ENCODE assay signal across 19 cellular contexts in the genomic region with DNA sequence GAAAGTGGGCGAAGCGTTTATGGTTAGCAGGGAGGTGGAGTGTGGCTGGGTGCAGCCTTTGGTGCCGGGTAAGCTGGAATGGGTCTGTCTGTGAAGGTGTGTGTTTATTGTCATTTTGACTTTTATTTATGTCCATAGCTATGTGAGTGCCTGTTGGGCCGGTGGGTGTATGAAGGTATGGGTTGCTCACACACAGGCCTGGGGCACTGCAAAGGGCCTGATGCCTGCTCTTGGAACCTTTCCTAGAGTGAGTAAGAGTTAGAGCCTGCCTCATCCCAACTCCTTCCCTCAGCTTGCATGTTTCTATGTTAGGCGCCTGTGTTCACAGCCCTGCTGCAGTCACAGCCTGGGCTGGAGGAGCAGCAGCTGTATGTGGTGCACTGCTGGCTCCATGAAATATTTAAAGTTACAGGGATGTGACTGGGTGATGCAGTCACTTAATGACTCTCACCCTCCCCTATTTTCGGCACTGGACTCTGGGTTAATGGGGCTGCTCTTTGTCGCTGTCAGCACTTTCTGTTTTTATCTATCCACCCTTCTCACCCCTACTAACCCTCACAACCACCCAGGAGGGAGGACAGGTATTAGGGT. TPM values are rescaled to one million over a fixed set of nuclear protein-coding genes. Genes with fewer than 3 reads are reported as not detected.
DNase-seq lines count a peak whose midpoint lies in the region; ATAC-seq, FAIRE-seq and TF ChIP-seq lines count a peak whose summit lies in the region.
"Had no signal": no experiment of that assay in that cellular context is flagged by ENCODE, and none has a peak within 500 bp of the region (broad histone marks: within the 10 kb centered on the region; RNA-seq: fewer than 3 reads in every experiment).

No MANE protein-coding gene starts in this region.

- H3K36me3 Mint-ChIP-seq in GM23338 (ENCODE audit: low read depth) = no peaks in the 10 kb centered on the region
- H3K36me3 Mint-ChIP-seq in effector memory CD8-positive, alpha-beta T cell (ENCODE audit: insufficient read depth) = peaks cover 3% of the 10 kb centered on the region

- FAIRE-seq in small intestine (lab: Jason Lieb, UNC) (no peak), frontal cortex (lab: Jason Lieb, UNC) (no peak)
- FAIRE-seq: endometrium, GM12892 had no signal

- no peak overlapping the region for H3K4me3 ChIP-seq in GM23338
- no peak overlapping the region for H3K4me3 ChIP-seq in small intestine (ENCODE audit: low read depth in 1 of 2, low read length in 2 of 2)

- H3K4me3 Mint-ChIP-seq in GM23338 = no peak overlapping the region; the same call in 2 of the 3 replicates
- H3K4me3 Mint-ChIP-seq in effector memory CD8-positive, alpha-beta T cell = no peak overlapping the region

- peaks cover 31% of the 10 kb centered on the region for H3K4me1 ChIP-seq in GM23338 (ENCODE audit: insufficient read depth)
- no peaks in the 10 kb centered on the region for H3K4me1 ChIP-seq in small intestine (ENCODE audit: control insufficient read depth in 2 of 2, insufficient read depth in 1 of 2, low read depth in 1 of 2, low read length in 1 of 2)

- intact Hi-C loops in left ventricle myocardium superior (cut with micrococcal nuclease) = no loop called here

- no peaks in the 10 kb centered on the region for H4K20me1 ChIP-seq in GM23338 (replicated peaks; ENCODE audit: insufficient read depth)

- H3K9me3 ChIP-seq in small intestine (ENCODE audit: control insufficient read depth, low read depth) = no peaks in the 10 kb centered on the region

- H3K79me2 ChIP-seq in GM23338 (replicated peaks; ENCODE audit: insufficient read depth) = no peaks in the 10 kb centered on the region

- H3F3A ChIP-seq in GM23338 (replicated peaks; ENCODE audit: low read depth) = no peaks in the 10 kb centered on the region

- no peaks in the 10 kb centered on the region for H3K9me3 Mint-ChIP-seq in GM23338
- no peaks in the 10 kb centered on the region for H3K9me3 Mint-ChIP-seq in effector memory CD8-positive, alpha-beta T cell

- H3K9me2 ChIP-seq in GM23338 (ENCODE audit: insufficient read depth) = no peaks in the 10 kb centered on the region

- WGBS in small intestine, 3 donors = 36 to 50% (median 43%) methylated on average over 6 to 7 of the region's 7 CpGs

- no peak; the same call in 2 of the 3 replicates for ATAC-seq in GM23338
- ATAC-seq in left ventricle myocardium superior = peak; percentile 69
- no peak for ATAC-seq in effector memory CD8-positive, alpha-beta T cell (replicated peaks)

- TF ChIP-seq POLR2A in erythroblast (IDR thresholded peaks at IDR 0.05; ENCODE audit: low read length) = no peak

- DNase-seq in GM23338 (ENCODE audit: low spot score) = no peak
- no peak for DNase-seq in left ventricle myocardium superior
- peak; percentile 60 for DNase-seq in renal cortical epithelial cell (ENCODE audit: low read depth)
- no peak for DNase-seq in small intestine
- no peak for DNase-seq in effector memory CD8-positive, alpha-beta T cell
- DNase-seq in frontal cortex (ENCODE audit: low spot score in 2 of 2) = no peak
- DNase-seq in erythroblast (lab: John Stamatoyannopoulos, UW) = no peak
- DNase-seq: activated CD8-positive, alpha-beta memory T cell treated with anti-CD3 and anti-CD28 coated beads for 24 hours; activated gamma-delta T cell treated with Interleukin-2 at 50 U/mL for 16 hours; brain microvascular endothelial cell; DND-41; NCI-H1694 treated with DMSO at 0.1 percent for 48 hours; NCI-H526 treated with DMSO at 0.1 percent for 48 hours; SHP77 treated with DMSO at 0.1 percent for 48 hours had no signal

- peaks cover 80% of the 10 kb centered on the region for H3K27me3 ChIP-seq in GM23338 (ENCODE audit: insufficient read depth)
- peaks cover 0 to 10% of the 10 kb centered on the region in 2 donors for H3K27me3 ChIP-seq in small intestine (ENCODE audit: control insufficient read depth in 2 of 2, insufficient read depth in 2 of 2, low read length in 2 of 2)

- no peak for TF ChIP-seq CTCF in GM23338 (conservative IDR thresholded peaks at IDR 0.05; ENCODE audit: low read depth in 2 of 2)

- peaks cover 49% of the 10 kb centered on the region for H3K27me3 Mint-ChIP-seq in GM23338 (ENCODE audit: insufficient read depth, low read depth, poor library complexity)
- peaks cover 55 to 79% of the 10 kb centered on the region in 2 donors for H3K27me3 Mint-ChIP-seq in effector memory CD8-positive, alpha-beta T cell

- H3K27ac Mint-ChIP-seq in GM23338 = no peak overlapping the region
- H3K27ac Mint-ChIP-seq in effector memory CD8-positive, alpha-beta T cell = no peak overlapping the region

- H2AFZ ChIP-seq in GM23338 = peak overlapping the region; percentile 76

- H3K36me3 ChIP-seq in GM23338 (ENCODE audit: insufficient read depth) (no peaks in the 10 kb centered on the region), small intestine (ENCODE audit: control insufficient read depth in 2 of 2, insufficient read depth in 2 of 2, low read length in 2 of 2) (no peaks in the 10 kb centered on the region)
- H3K36me3 ChIP-seq: brain microvascular endothelial cell had no signal

- H3K4me1 Mint-ChIP-seq in GM23338 = peaks cover 44% of the 10 kb centered on the region
- peaks cover 3 to 7% of the 10 kb centered on the region in 2 donors for H3K4me1 Mint-ChIP-seq in effector memory CD8-positive, alpha-beta T cell (ENCODE audit: low read depth in 2 of 2)

- 0 out of 2 replicates have a peak overlapping the region, but pooled peaks have one; percentile 43 for H3K4me2 ChIP-seq in GM23338

- H3K27ac ChIP-seq in GM23338 (ENCODE audit: low read depth) = no peak overlapping the region
- peak overlapping the region; percentile 16 for H3K27ac ChIP-seq in angular gyrus (ENCODE audit: low read depth, low read length)
- no peak overlapping the region for H3K27ac ChIP-seq in small intestine (ENCODE audit: low read depth in 1 of 2, low read length in 1 of 2)
- H3K27ac ChIP-seq: brain microvascular endothelial cell had no signal

TF ChIP-seq in GM23338, 12 proteins besides CTCF, POLR2A, EP300 and RAD21 (continues in another document):
- TF ChIP-seq, protein P1, sequence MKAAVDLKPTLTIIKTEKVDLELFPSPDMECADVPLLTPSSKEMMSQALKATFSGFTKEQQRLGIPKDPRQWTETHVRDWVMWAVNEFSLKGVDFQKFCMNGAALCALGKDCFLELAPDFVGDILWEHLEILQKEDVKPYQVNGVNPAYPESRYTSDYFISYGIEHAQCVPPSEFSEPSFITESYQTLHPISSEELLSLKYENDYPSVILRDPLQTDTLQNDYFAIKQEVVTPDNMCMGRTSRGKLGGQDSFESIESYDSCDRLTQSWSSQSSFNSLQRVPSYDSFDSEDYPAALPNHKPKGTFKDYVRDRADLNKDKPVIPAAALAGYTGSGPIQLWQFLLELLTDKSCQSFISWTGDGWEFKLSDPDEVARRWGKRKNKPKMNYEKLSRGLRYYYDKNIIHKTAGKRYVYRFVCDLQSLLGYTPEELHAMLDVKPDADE (IDR thresholded peaks at IDR 0.05) = no peak
- TF ChIP-seq NANOG (IDR thresholded peaks at IDR 0.05; ENCODE audit: borderline replicate concordance) (no peak), EZH2 (IDR thresholded peaks at IDR 0.05; ENCODE audit: low read depth, unreplicated experiment) (no peak)

RNA-seq across cellular contexts. Expression of gene PPP1R1A, which starts 2.6 kb away (rescaled TPM):
- 7.6 and 8.4 TPM in 2 replicates for total RNA-seq in GM23338 (2014; rRNA removed; shearing (Covaris generic))
- polyA plus RNA-seq in GM23338 (2016; fragmentation: Nextera tagmentation; extraction: Ambion mirVana) = 26.6 and 26.9 TPM in 2 replicates
- total RNA-seq in left ventricle myocardium superior = 298 TPM
- 4.0 and 28.2 TPM in 2 replicates for total RNA-seq in renal cortical epithelial cell
- polyA plus RNA-seq in small intestine = 1 to 10 TPM; 3.0 to 6.5 (median 5.4) TPM
- total RNA-seq in frontal cortex = 10.6 TPM
- total RNA-seq: lung microvascular endothelial cell had no signal
- polyA plus RNA-seq: BJ had no signal

RNA-seq across cellular contexts. Expression of gene PDE1B, which starts 41.7 kb away (rescaled TPM):
- 0.59 and 2.2 TPM in 2 replicates for total RNA-seq in GM23338 (2014; rRNA removed; shearing (Covaris generic))
- polyA plus RNA-seq in GM23338 (2016; fragmentation: Nextera tagmentation; extraction: Ambion mirVana) (0.28 and 0.52 TPM in 2 replicates), small intestine (1 to 10 TPM in 2 of 3 donors, under 1 TPM in 1; 0.67 to 4.8 (median 3.2) TPM)
- total RNA-seq in left ventricle myocardium superior (2.8 TPM), renal cortical epithelial cell (0.20 TPM in 1 of 2 replicates, not detected in the other), frontal cortex (7.3 TPM)
- total RNA-seq: lung microvascular endothelial cell had no signal

RNA-seq across cellular contexts. Expression of gene LACRT, which starts 43.6 kb away (rescaled TPM):
- not detected in 2 replicates for total RNA-seq in GM23338 (2014; rRNA removed; shearing (Covaris generic))
- not detected in 2 replicates for polyA plus RNA-seq in GM23338 (2016; fragmentation: Nextera tagmentation; extraction: Ambion mirVana)
- total RNA-seq in left ventricle myocardium superior = not detected
- total RNA-seq in renal cortical epithelial cell = not detected in 2 replicates
- not detected for polyA plus RNA-seq in small intestine
- not detected for total RNA-seq in frontal cortex
- total RNA-seq: lung microvascular endothelial cell had no signal
- polyA plus RNA-seq: BJ had no signal

RNA-seq across cellular contexts. Expression of gene DCD, which starts 57.1 kb away (rescaled TPM):
- total RNA-seq in GM23338 (2014; rRNA removed; shearing (Covaris generic)) = not detected in 2 replicates
- polyA plus RNA-seq in GM23338 (2016; fragmentation: Nextera tagmentation; extraction: Ambion mirVana) = not detected in 2 replicates
- not detected for total RNA-seq in left ventricle myocardium superior
- total RNA-seq in renal cortical epithelial cell = not detected in 2 replicates
- not detected for polyA plus RNA-seq in small intestine
- total RNA-seq in frontal cortex = not detected
- total RNA-seq: lung microvascular endothelial cell had no signal
- polyA plus RNA-seq: BJ had no signal

Comparison
In these comparisons a context has a peak if more than half of its experiments do, and no peak if none do; other contexts are left out.
1. RNA of gene PPP1R1A, which starts 2.6 kb away (total RNA-seq): 298 TPM in left ventricle myocardium superior (single experiment); 4.0 to 28.2 TPM in renal cortical epithelial cell, 10.6 TPM in frontal cortex (single experiment) and 7.6 to 8.4 TPM in GM23338; every median in the first group is over 10 times any median in the second.